ENCODE assay signal across 7 cellular contexts in genomic region chr2:239512054-239512453, GRCh38.
"Had no signal": no experiment of that assay in that cellular context is flagged by ENCODE, and none has a peak within 500 bp of the region (broad histone marks: within the 10 kb centered on the region; RNA-seq: fewer than 3 reads in every experiment).

No MANE protein-coding gene starts in this region.

- H2AFZ ChIP-seq: GM23338 had no signal

- H3K4me3 ChIP-seq: GM23338 had no signal

- ATAC-seq: GM23338 had no signal

- H3K9ac ChIP-seq: KMS-11 had no signal

- H3K4me2 ChIP-seq: GM23338, KMS-11 had no signal

- H3K27ac ChIP-seq: HL-60, KMS-11 had no signal

- DNase-seq: H9, HCEC 1CT, IMR-90, KBM-7 had no signal
